8 cellular contexts compared by ENCODE assay signal in genomic region chr6:154229796-154230195, GRCh38.
DNase-seq lines count a peak whose midpoint lies in the region; ATAC-seq and TF ChIP-seq lines count a peak whose summit lies in the region.

No MANE protein-coding gene starts in this region.

- H3K79me2 ChIP-seq in OCI-LY1 (ENCODE audit: insufficient read depth, low read length) = no peaks in the 10 kb centered on the region

- H4K20me1 ChIP-seq in OCI-LY1 (ENCODE audit: insufficient read depth, low read length) = no peaks in the 10 kb centered on the region

- TF ChIP-seq CTCF in GM12864 (IDR thresholded peaks at IDR 0.05; ENCODE audit: low read depth, low read length, missing control alignments) = no peak
- TF ChIP-seq CTCF in OCI-LY1 (IDR thresholded peaks at IDR 0.05; ENCODE audit: low read length) = no peak

- no peak overlapping the region for H2AFZ ChIP-seq in OCI-LY1 (ENCODE audit: low read length)

- H3F3A ChIP-seq in OCI-LY1 (ENCODE audit: insufficient read depth, low read length) = no peaks in the 10 kb centered on the region

- peak overlapping the region; percentile 86 to 97 (median 92) for H3K27ac Mint-ChIP-seq in immature natural killer cell

- ATAC-seq in GM21737 (IDR thresholded peaks at IDR 0.05; ENCODE audit: unreplicated experiment) = peak; percentile 65

- no peaks in the 10 kb centered on the region for H3K36me3 ChIP-seq in OCI-LY1 (ENCODE audit: insufficient read depth, low read length)

- H3K4me1 ChIP-seq in OCI-LY1 (ENCODE audit: insufficient read depth, low read length, severe bottlenecking) = no peaks in the 10 kb centered on the region

- no peaks in the 10 kb centered on the region for H3K9me3 ChIP-seq in OCI-LY1 (ENCODE audit: low read length)

- no peak overlapping the region for H3K27ac ChIP-seq in OCI-LY1 (ENCODE audit: low read depth, low read length, poor library complexity, severe bottlenecking)

- H3K9me2 ChIP-seq in OCI-LY1 (ENCODE audit: low read depth, low read length) = no peaks in the 10 kb centered on the region

- H3K4me1 Mint-ChIP-seq in immature natural killer cell = peaks cover 78 to 90% of the 10 kb centered on the region in 2 donors

- H3K27me3 Mint-ChIP-seq in immature natural killer cell (ENCODE audit: low read depth in 3 of 3) = peaks cover 0 to 2% (median 0%) of the 10 kb centered on the region in 3 donors

- H3K27me3 ChIP-seq in OCI-LY1 (ENCODE audit: insufficient read depth, low read length) = no peaks in the 10 kb centered on the region

- H3K4me3 Mint-ChIP-seq in immature natural killer cell = peak overlapping the region; percentile 80 to 92 (median 86)

- H3K4me3 ChIP-seq in GM12864 (ENCODE audit: low read depth, low read length) (peak overlapping the region; percentile 21; the same call in 1 of the 2 replicates), OCI-LY1 (ENCODE audit: low read depth, low read length, poor library complexity, severe bottlenecking) (no peak overlapping the region)

- no peak overlapping the region for H3K9ac ChIP-seq in OCI-LY1 (ENCODE audit: low read length)

- H3K9me3 Mint-ChIP-seq in immature natural killer cell = no peaks in the 10 kb centered on the region

- no peak for DNase-seq in GM12864 (ENCODE audit: low read depth)
- DNase-seq in immature natural killer cell = peak; percentile 57 to 63 (median 60)
- no peak for DNase-seq in NCI-H446 (lab: John Stamatoyannopoulos, UW)
- DNase-seq in NCI-H1436 (lab: John Stamatoyannopoulos, UW) = no peak
- no peak for DNase-seq in NCI-H1105 (lab: John Stamatoyannopoulos, UW)
- no peak for DNase-seq in islet precursor cell

- 0 out of 2 replicates have a peak overlapping the region, but pooled peaks have one; percentile 34 for H3K4me2 ChIP-seq in OCI-LY1 (ENCODE audit: low read length)

- peaks cover 0 to 6% (median 0%) of the 10 kb centered on the region in 3 donors for H3K36me3 Mint-ChIP-seq in immature natural killer cell

Comparison
In these comparisons a context has a peak if more than half of its experiments do, and no peak if none do; other contexts are left out.
1. DNase-seq: peak in immature natural killer cell (3 of 3); none in GM12864 (single experiment), NCI-H446 (0 of 2), NCI-H1436 (single experiment), NCI-H1105 (single experiment) and islet precursor cell (single experiment).